ENCODE assay signal across 18 cellular contexts in the genomic region with DNA sequence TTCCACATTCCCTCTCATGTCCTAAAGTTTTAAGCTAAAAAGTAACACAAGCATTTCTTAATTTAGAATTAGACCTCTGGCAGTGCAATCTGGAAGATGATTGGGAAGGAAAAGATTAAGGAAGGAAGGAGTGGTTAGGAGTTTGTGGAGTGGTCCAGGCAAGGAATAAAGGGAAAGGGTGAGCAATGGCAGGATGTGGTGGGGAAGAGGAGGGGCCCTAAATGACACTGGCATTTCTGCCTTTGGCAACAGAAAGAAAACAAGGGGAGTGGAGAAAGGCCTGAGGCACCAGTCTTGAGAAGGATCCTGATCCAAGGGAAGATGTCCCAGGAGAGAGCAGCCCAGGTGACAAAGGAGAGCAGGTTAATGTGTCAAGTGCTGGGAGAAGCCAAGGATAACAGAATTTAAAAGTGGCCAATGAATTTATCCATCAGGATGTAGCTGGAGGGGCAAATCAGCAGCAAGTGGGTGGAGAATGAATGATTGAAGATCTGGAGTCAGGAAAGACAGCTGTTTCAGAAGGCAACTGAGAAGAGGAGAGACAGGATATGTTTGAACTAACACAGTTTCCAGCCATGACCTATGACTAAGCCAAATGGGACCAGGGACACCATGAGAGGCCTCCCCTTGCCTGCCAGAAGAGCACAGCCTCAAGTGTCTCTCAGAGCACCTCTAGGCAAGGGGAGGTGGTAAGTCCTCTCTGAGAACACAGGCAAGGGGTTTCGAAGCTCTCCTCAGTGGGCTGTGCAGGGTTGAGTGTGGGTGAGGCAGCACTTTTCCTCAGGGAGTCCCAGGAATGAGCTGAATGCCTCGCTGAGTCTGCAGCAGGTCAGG. TPM values are rescaled to one million over a fixed set of nuclear protein-coding genes. Genes with fewer than 3 reads are reported as not detected.
A peak's percentile ranks its signal among the peaks of the same experiment; 100 is the strongest.
DNase-seq lines count a peak whose midpoint lies in the region; FAIRE-seq and TF ChIP-seq lines count a peak whose summit lies in the region.
"Had no signal": no experiment of that assay in that cellular context is flagged by ENCODE, and none has a peak within 500 bp of the region (broad histone marks: within the 10 kb centered on the region; RNA-seq: fewer than 3 reads in every experiment).

No MANE protein-coding gene starts in this region.

- H3K4me3 ChIP-seq in mammary epithelial cell (replicated peaks in 1 of 3; ENCODE audit: insufficient read depth in 1 of 3, low read depth in 2 of 3, low read length in 3 of 3) (no peak overlapping the region), PC-9 (no peak overlapping the region), esophagus muscularis mucosa (no peak overlapping the region), left ventricle myocardium inferior (no peak overlapping the region)
- no peak overlapping the region for H3K4me3 ChIP-seq in effector memory CD4-positive, alpha-beta T cell (ENCODE audit: insufficient read depth, low read depth, low read length, poor library complexity, severe bottlenecking)
- H3K4me3 ChIP-seq: esophagus squamous epithelium had no signal

- POLR2A ChIA-PET in MCF 10A (lab: Yijun Ruan, JAX): interaction anchor here (0.8 kb wide), 1 partner anchor 177 kb away, joined by 3 read pairs; no protein-coding TSS in a partner anchor
- POLR2A ChIA-PET in PC-9 (lab: Charles Lee; ENCODE audit: unreplicated experiment): interaction anchor here (0.6 kb wide), 1 partner anchor 44 kb away, joined by 6 read pairs; no protein-coding TSS in a partner anchor

- H3K36me3 ChIP-seq in mammary epithelial cell (ENCODE audit: insufficient read depth, low read length) (no peaks in the 10 kb centered on the region), PC-9 (ENCODE audit: low read depth) (no peaks in the 10 kb centered on the region), esophagus muscularis mucosa (no peaks in the 10 kb centered on the region), left ventricle myocardium inferior (no peaks in the 10 kb centered on the region)
- no peaks in the 10 kb centered on the region for H3K36me3 ChIP-seq in effector memory CD4-positive, alpha-beta T cell (ENCODE audit: control insufficient read depth, insufficient read depth, low read length)
- H3K36me3 ChIP-seq: BE2C, esophagus squamous epithelium had no signal

- no peaks in the 10 kb centered on the region for H3K27me3 Mint-ChIP-seq in MCF 10A (ENCODE audit: insufficient read depth, unreplicated experiment)

- in situ Hi-C loops in mammary epithelial cell (cut with MboI; ENCODE audit: low sequenced_read_pairs in 2 of 2): no loop called here

- no peak for TF ChIP-seq EP300 in esophagus muscularis mucosa (IDR thresholded peaks at IDR 0.05)

- H2AFZ ChIP-seq in mammary epithelial cell (ENCODE audit: low read depth, low read length) (peak overlapping the region; percentile 20), PC-9 (no peak overlapping the region)

- H3K9me3 Mint-ChIP-seq in MCF 10A (ENCODE audit: unreplicated experiment): no peaks in the 10 kb centered on the region
- H3K9me3 Mint-ChIP-seq: HFFc6, immature natural killer cell had no signal

- no peak for FAIRE-seq in urothelium cell line (lab: Jason Lieb, UNC)
- FAIRE-seq: TTC549 had no signal

- H3K79me2 ChIP-seq in mammary epithelial cell (ENCODE audit: insufficient read depth, low read length): no peaks in the 10 kb centered on the region
- H3K79me2 ChIP-seq in PC-9 (ENCODE audit: low read depth): no peaks in the 10 kb centered on the region

- intact Hi-C loops in mammary epithelial cell (cut with micrococcal nuclease): no loop called here
- intact Hi-C loops in MCF 10A (cut with micrococcal nuclease): no loop called here
- intact Hi-C loops in PC-9 (cut with micrococcal nuclease; ENCODE audit: unreplicated experiment): loop anchor here (5.0 kb wide), 1 partner anchor 177 kb away; a partner anchor contains a TSS
- intact Hi-C loops in esophagus muscularis mucosa (cut with DNase I): no loop called here
- intact Hi-C loops in left ventricle myocardium inferior (cut with micrococcal nuclease): no loop called here

- no peaks in the 10 kb centered on the region for H4K20me1 ChIP-seq in mammary epithelial cell (ENCODE audit: insufficient read depth, low read length)
- H4K20me1 ChIP-seq in PC-9 (ENCODE audit: insufficient read depth): no peaks in the 10 kb centered on the region

- dilution Hi-C loops in mammary epithelial cell (cut with HindIII; ENCODE audit: low sequenced_read_pairs): no loop called here

- no peak overlapping the region for H3K4me3 Mint-ChIP-seq in MCF 10A (ENCODE audit: unreplicated experiment)
- H3K4me3 Mint-ChIP-seq: HFFc6, immature natural killer cell had no signal

- H3K9ac ChIP-seq in mammary epithelial cell (ENCODE audit: insufficient read depth, low read length): no peak overlapping the region

- BruUV-seq in mammary epithelial cell (replicated peaks; lab: Mats Ljungman, UMichigan) (no TSS peak), MCF 10A (replicated peaks; lab: Mats Ljungman, UMichigan) (no TSS peak), PC-9 (replicated peaks; lab: Mats Ljungman, UMichigan) (no TSS peak)

- DNase-seq in mammary epithelial cell (no peak), MCF 10A (ENCODE audit: unreplicated experiment) (no peak), PC-9 (no peak), esophagus muscularis mucosa (ENCODE audit: extremely low spot score) (peak; percentile 68), urothelium cell line (ENCODE audit: low spot score) (peak; percentile 21), left ventricle myocardium inferior (no peak)
- no peak for DNase-seq in effector memory CD4-positive, alpha-beta T cell
- DNase-seq: BE2C, esophagus squamous epithelium, glutamatergic neuron, HFFc6, immature natural killer cell, mesenchymal stem cell, NCI-H2029 treated with DMSO at 0.1 percent for 48 hours, NCI-H510A treated with DMSO at 0.1 percent for 48 hours had no signal

- no peaks in the 10 kb centered on the region for H3F3A ChIP-seq in PC-9 (ENCODE audit: insufficient read depth, low read depth)

- H3K4me2 ChIP-seq in mammary epithelial cell (ENCODE audit: insufficient read depth, low read depth, low read length) (no peak overlapping the region), PC-9 (0 out of 2 replicates have a peak overlapping the region, but pooled peaks have one; percentile 16)

- H3K27ac Mint-ChIP-seq in MCF 10A (ENCODE audit: low read depth, unreplicated experiment): no peak overlapping the region
- H3K27ac Mint-ChIP-seq: HFFc6, immature natural killer cell had no signal

- CTCF ChIA-PET in mammary epithelial cell (lab: Charles Lee; ENCODE audit: low non-redundant PET): no interaction called here
- CTCF ChIA-PET in MCF 10A (lab: Yijun Ruan, JAX): interaction anchor here (0.6 to 3.7 kb wide), 11 partner anchors 15 to 382 kb away, joined by 3 to 30 read pairs (median 4); a partner anchor contains a TSS
- CTCF ChIA-PET in PC-9 (lab: Charles Lee): no interaction called here

- no peaks in the 10 kb centered on the region for H3K36me3 Mint-ChIP-seq in MCF 10A (ENCODE audit: insufficient read depth, unreplicated experiment)
- H3K36me3 Mint-ChIP-seq: immature natural killer cell had no signal

- TF ChIP-seq CTCF in mammary epithelial cell (conservative IDR thresholded peaks at IDR 0.05 in 1 of 2, IDR thresholded peaks at IDR 0.05 in 1 of 2; ENCODE audit: extremely low read depth in 1 of 2, insufficient read depth in 1 of 2, low read depth in 1 of 2, low read length in 2 of 2) (no peak), MCF 10A (IDR thresholded peaks at IDR 0.05; ENCODE audit: unreplicated experiment) (no peak), PC-9 (conservative IDR thresholded peaks at IDR 0.05) (no peak), esophagus muscularis mucosa (IDR thresholded peaks at IDR 0.05) (no peak), left ventricle myocardium inferior (IDR thresholded peaks at IDR 0.05; ENCODE audit: borderline replicate concordance) (no peak)

- no peaks in the 10 kb centered on the region for H3K27me3 ChIP-seq in mammary epithelial cell (ENCODE audit: insufficient read depth, low read length)
- H3K27me3 ChIP-seq in PC-9 (ENCODE audit: insufficient read depth, low read depth): no peaks in the 10 kb centered on the region
- H3K27me3 ChIP-seq in esophagus muscularis mucosa: peaks cover 0 to 9% (median 0%) of the 10 kb centered on the region in 4 donors
- peaks cover 41% of the 10 kb centered on the region for H3K27me3 ChIP-seq in left ventricle myocardium inferior (ENCODE audit: low read depth)
- H3K27me3 ChIP-seq in effector memory CD4-positive, alpha-beta T cell (replicated peaks; ENCODE audit: control insufficient read depth, insufficient read depth, low read length, poor library complexity, severe bottlenecking): no peaks in the 10 kb centered on the region
- H3K27me3 ChIP-seq: BE2C, esophagus squamous epithelium had no signal

- no peak for TF ChIP-seq POLR2A in esophagus muscularis mucosa (IDR thresholded peaks at IDR 0.05; ENCODE audit: low read depth)

- no peaks in the 10 kb centered on the region; the same call in 1 of the 2 replicates for H3K9me2 ChIP-seq in PC-9 (ENCODE audit: insufficient read depth)

- H3K27ac ChIP-seq in mammary epithelial cell (ENCODE audit: insufficient read depth, low read depth, low read length) (no peak overlapping the region), PC-9 (no peak overlapping the region), esophagus muscularis mucosa (replicated peaks in 1 of 4) (no peak overlapping the region), left ventricle myocardium inferior (replicated peaks) (no peak overlapping the region)
- no peak overlapping the region for H3K27ac ChIP-seq in effector memory CD4-positive, alpha-beta T cell (ENCODE audit: insufficient read depth, low read length, poor library complexity, severe bottlenecking)
- H3K27ac ChIP-seq: esophagus squamous epithelium had no signal

- H3K9me3 ChIP-seq in mammary epithelial cell (replicated peaks; ENCODE audit: insufficient read depth, low read length) (no peaks in the 10 kb centered on the region), PC-9 (ENCODE audit: insufficient read depth, low read depth) (no peaks in the 10 kb centered on the region), esophagus muscularis mucosa (no peaks in the 10 kb centered on the region), left ventricle myocardium inferior (replicated peaks) (no peaks in the 10 kb centered on the region)
- H3K9me3 ChIP-seq in effector memory CD4-positive, alpha-beta T cell (ENCODE audit: control insufficient read depth, low read length): no peaks in the 10 kb centered on the region
- H3K9me3 ChIP-seq: BE2C, esophagus squamous epithelium had no signal

- H3K4me1 ChIP-seq in mammary epithelial cell (ENCODE audit: insufficient read depth, low read length) (no peaks in the 10 kb centered on the region), PC-9 (replicated peaks; ENCODE audit: insufficient read depth) (peaks cover 14% of the 10 kb centered on the region), esophagus muscularis mucosa (no peaks in the 10 kb centered on the region), left ventricle myocardium inferior (no peaks in the 10 kb centered on the region)
- H3K4me1 ChIP-seq in effector memory CD4-positive, alpha-beta T cell (ENCODE audit: control insufficient read depth, insufficient read depth, low read length, poor library complexity, severe bottlenecking): peaks cover 3% of the 10 kb centered on the region
- H3K4me1 ChIP-seq: BE2C had no signal

- no peaks in the 10 kb centered on the region for H3K4me1 Mint-ChIP-seq in MCF 10A (ENCODE audit: insufficient read depth, unreplicated experiment)

- WGBS in mammary epithelial cell (ENCODE audit: low coverage, missing lambda C conversion rate): 93% methylated on average over 2 of the region's 2 CpGs
- WGBS in esophagus muscularis mucosa: 67% methylated on average over 2 of the region's 2 CpGs

RNA-seq across cellular contexts. Expression of a gene that starts 20.9 kb away (rescaled TPM):
- not detected for total RNA-seq in mammary epithelial cell
- not detected for polyA plus RNA-seq in mammary epithelial cell
- polyA minus RNA-seq in mammary epithelial cell: not detected
- not detected in 2 replicates for total RNA-seq in MCF 10A (2022)
- 3.0 and 6.9 TPM in 2 replicates for total RNA-seq in PC-9 (2021)
- total RNA-seq in esophagus muscularis mucosa: under 1 TPM in 2 of 4 donors, not detected in 2; 0.26 to 0.66 TPM
- not detected for total RNA-seq in left ventricle myocardium inferior
- total RNA-seq: HFFc6, SK-MEL-5 had no signal

RNA-seq across cellular contexts. Expression of a gene that starts 36.1 kb away (rescaled TPM):
- total RNA-seq in mammary epithelial cell (1 to 10 TPM in 1 of 2 donors, under 1 TPM in 1; 0.17 to 7.2 TPM), MCF 10A (2022) (8.6 and 26.3 TPM in 2 replicates), PC-9 (2021) (1.7 and 3.6 TPM in 2 replicates), esophagus muscularis mucosa (1 to 10 TPM in 1 of 4 donors, under 1 TPM in 3; 0.06 to 1.3 (median 0.47) TPM), left ventricle myocardium inferior (0.36 TPM)
- 3.0 TPM for polyA plus RNA-seq in mammary epithelial cell
- not detected for polyA minus RNA-seq in mammary epithelial cell
- total RNA-seq: HFFc6, OCI-LY7 had no signal

Comparison
In these comparisons a context has a peak if more than half of its experiments do, and no peak if none do; other contexts are left out.
1. DNase-seq: peak in esophagus muscularis mucosa (single experiment) and urothelium cell line (single experiment); none in mammary epithelial cell (single experiment), MCF 10A (single experiment), PC-9 (0 of 2), left ventricle myocardium inferior (single experiment) and effector memory CD4-positive, alpha-beta T cell (0 of 3).